ENCODE assay signal across 1 cellular context in genomic region chr19:10760268-10760944, GRCh38.
TF ChIP-seq lines count a peak whose summit lies in the region.

No MANE protein-coding gene starts in this region.

TF ChIP-seq in K562, 482 proteins besides CTCF, POLR2A, EP300 and RAD21 (continued from another document):
- TF ChIP-seq PBX2 (CRISPR knock-in tag; IDR thresholded peaks at IDR 0.05; ENCODE audit: low read depth) = no peak
- peak; percentile 68 for TF ChIP-seq PBX2 (tag; conservative IDR thresholded peaks at IDR 0.05; ENCODE audit: low read depth)
- peak; percentile 13; the same call in 1 of the 2 replicates for TF ChIP-seq JUND (IDR thresholded peaks at IDR 0.05; ENCODE audit: borderline replicate concordance, low read depth, low read length)
- no peak for TF ChIP-seq JUND (tag; IDR thresholded peaks at IDR 0.05; ENCODE audit: borderline replicate concordance, low read depth, low read length)
- TF ChIP-seq ZMIZ1 (IDR thresholded peaks at IDR 0.05; ENCODE audit: low read depth in 2 of 2, low read length in 2 of 2) = no peak
- TF ChIP-seq SMAD4 (CRISPR knock-in tag; conservative IDR thresholded peaks at IDR 0.05) = peak; percentile 52
- TF ChIP-seq ATF3 (IDR thresholded peaks at IDR 0.05) = peak; percentile 36; the same call in 1 of the 2 replicates
- TF ChIP-seq ATF3 (CRISPR knock-in tag; conservative IDR thresholded peaks at IDR 0.05) = no peak
- peak; percentile 42; the same call in 1 of the 2 replicates for TF ChIP-seq CREM (IDR thresholded peaks at IDR 0.05; ENCODE audit: low read depth)
- no peak for TF ChIP-seq ATF2 (CRISPR knock-in tag; IDR thresholded peaks at IDR 0.05)
- TF ChIP-seq ZKSCAN8 (CRISPR knock-in tag; IDR thresholded peaks at IDR 0.05) = peak; percentile 50; the same call in 1 of the 2 replicates
- TF ChIP-seq ZNF589 (CRISPR knock-in tag; IDR thresholded peaks at IDR 0.05; ENCODE audit: low read depth) = no peak
- no peak for TF ChIP-seq PKNOX1 (IDR thresholded peaks at IDR 0.05)
- TF ChIP-seq NFE2 (IDR thresholded peaks at IDR 0.05; ENCODE audit: low read depth) = peak; percentile 27; the same call in 1 of the 2 replicates
- peak; percentile 47 for TF ChIP-seq MEIS2 (IDR thresholded peaks at IDR 0.05; ENCODE audit: partially characterized antibody)
- TF ChIP-seq ELK3 (CRISPR knock-in tag; IDR thresholded peaks at IDR 0.05) = no peak
- no peak for TF ChIP-seq ZNF592 (IDR thresholded peaks at IDR 0.05)
- TF ChIP-seq ZNF384 (IDR thresholded peaks at IDR 0.05; ENCODE audit: low read depth, low read length) = 0 out of 2 replicates have a peak, but pooled peaks have one; percentile 8
- no peak for TF ChIP-seq KLF16 (IDR thresholded peaks at IDR 0.05)
- TF ChIP-seq CBFA2T3 (IDR thresholded peaks at IDR 0.05) = 0 out of 2 replicates have a peak, but pooled peaks have one; percentile 11
- no peak for TF ChIP-seq PCBP1 (IDR thresholded peaks at IDR 0.05; ENCODE audit: low read depth, low read length, poor library complexity, severe bottlenecking)
- no peak for TF ChIP-seq POLR3A (IDR thresholded peaks at IDR 0.05; ENCODE audit: borderline replicate concordance, extremely low read depth, insufficient read depth, insufficient read length)
- no peak for TF ChIP-seq ZFP91 (CRISPR knock-in tag; IDR thresholded peaks at IDR 0.05)
- TF ChIP-seq GTF2A2 (tag; IDR thresholded peaks at IDR 0.05) = no peak
